39 cellular contexts compared by ENCODE assay signal in the genomic region with DNA sequence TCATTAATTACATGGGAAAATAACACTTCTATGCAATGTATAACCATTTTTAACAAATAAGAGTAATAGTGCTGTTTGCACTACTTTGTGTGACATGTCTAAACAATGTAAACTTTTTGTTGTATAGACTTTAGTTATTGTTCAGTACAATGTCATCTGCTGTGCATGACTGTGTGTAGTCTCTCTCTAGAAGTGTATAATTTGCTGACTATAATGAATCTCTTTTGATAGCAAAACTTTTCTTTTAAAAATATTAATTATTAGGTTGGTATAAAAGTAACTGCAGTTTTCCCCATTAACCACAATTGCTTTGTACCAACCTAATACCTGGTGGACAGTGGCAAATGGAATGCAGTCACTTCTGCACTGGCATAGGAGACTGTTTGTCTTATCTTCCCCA.
"Had no signal": no experiment of that assay in that cellular context is flagged by ENCODE, and none has a peak within 500 bp of the region (broad histone marks: within the 10 kb centered on the region; RNA-seq: fewer than 3 reads in every experiment).

No MANE protein-coding gene starts in this region.

- ATAC-seq: activated CD4-positive, alpha-beta T cell treated with anti-CD3 and anti-CD28 coated beads for 36 hours; activated CD4-positive, CD25-positive, alpha-beta regulatory T cell treated with anti-CD3 and anti-CD28 coated beads, Interleukin-2, amount 50 U/mL, for 24 hours; activated CD8-positive, alpha-beta memory T cell treated with anti-CD3 and anti-CD28 coated beads, Interleukin-2, amount 10 ng/mL, durations not matched to agents 7 days and 5 days; activated CD8-positive, alpha-beta T cell treated with anti-CD3 and anti-CD28 coated beads, Interleukin-2, amount 10 ng/mL, durations not matched to agents 7 days and 5 days; activated naive CD8-positive, alpha-beta T cell treated with anti-CD3 and anti-CD28 coated beads, Interleukin-2, amount 50 U/mL, for 24 hours; WTC11 had no signal

- H3K36me3 Mint-ChIP-seq: activated CD8-positive, alpha-beta memory T cell treated with anti-CD3 and anti-CD28 coated beads, Interleukin-2, amount 10 ng/mL, durations not matched to agents 7 days and 5 days; activated naive CD4-positive, alpha-beta T cell treated with anti-CD3 and anti-CD28 coated beads, Interleukin-2, amount 10 ng/mL, durations not matched to agents 7 days and 5 days; activated naive CD4-positive, alpha-beta T cell treated with anti-CD3 and anti-CD28 coated beads, Interleukin-2, amount 50 U/mL, for 24 hours; activated naive CD8-positive, alpha-beta T cell; activated naive CD8-positive, alpha-beta T cell treated with anti-CD3 and anti-CD28 coated beads, Interleukin-2, amount 10 ng/mL, durations not matched to agents 7 days and 5 days; brain; WTC11 had no signal

- H3K9me3 Mint-ChIP-seq: activated CD4-positive, alpha-beta memory T cell treated with anti-CD3 and anti-CD28 coated beads, Interleukin-2, amount 10 ng/mL, durations not matched to agents 7 days and 5 days; activated CD4-positive, alpha-beta T cell treated with anti-CD3 and anti-CD28 coated beads, Interleukin-2, amount 10 ng/mL, durations not matched to agents 7 days and 5 days; activated naive CD4-positive, alpha-beta T cell treated with anti-CD3 and anti-CD28 coated beads, Interleukin-2, amount 10 ng/mL, durations not matched to agents 7 days and 5 days; activated naive CD4-positive, alpha-beta T cell treated with anti-CD3 and anti-CD28 coated beads, Interleukin-2, amount 50 U/mL, for 24 hours; activated naive CD8-positive, alpha-beta T cell treated with anti-CD3 and anti-CD28 coated beads, Interleukin-2, amount 10 ng/mL, durations not matched to agents 7 days and 5 days; activated naive CD8-positive, alpha-beta T cell treated with anti-CD3 and anti-CD28 coated beads, Interleukin-2, amount 50 U/mL, for 24 hours; activated T-cell treated with anti-CD3 and anti-CD28 coated beads, Interleukin-2, amount 50 U/mL, for 24 hours; activated T-helper 2 cell treated with anti-CD3 and anti-CD28 coated beads, Interferon-gamma antibody, Interleukin-2, Interleukin-4, amounts not matched to agents 10 μg/mL and 5 μg/mL and 100 μg/mL, durations not matched to agents 14 hours and 24 hours and 36 hours; brain; central memory CD8-positive, alpha-beta T cell; T-helper 1 cell treated with Interleukin-12 subunit alpha and Interleukin-12 subunit beta and Interleukin-4 antibody, amounts not matched to agents 30 μg/mL and 1 μg/mL, for 36 hours; T-helper 2 cell treated with Interferon-gamma antibody and Interleukin-4, amounts not matched to agents 5 μg/mL and 100 μg/mL, for 36 hours; WTC11 had no signal

- H3K4me3 ChIP-seq: ascending aorta, cardiac muscle cell had no signal

- H3K27me3 ChIP-seq: ascending aorta, cardiac muscle cell had no signal

- H3K9me3 ChIP-seq: ascending aorta had no signal

- DNase-seq: activated CD4-positive, alpha-beta memory T cell treated with anti-CD3 and anti-CD28 coated beads, Interleukin-2, amount 10 ng/mL, durations not matched to agents 7 days and 5 days; activated CD4-positive, alpha-beta T cell treated with anti-CD3 and anti-CD28 coated beads for 1 hour; activated CD4-positive, alpha-beta T cell treated with anti-CD3 and anti-CD28 coated beads for 36 hours; activated CD4-positive, alpha-beta T cell treated with anti-CD3 and anti-CD28 coated beads for 48 hours; activated CD4-positive, alpha-beta T cell treated with anti-CD3 and anti-CD28 coated beads, Interleukin-2, amount 10 ng/mL, durations not matched to agents 7 days and 5 days; activated CD4-positive, alpha-beta T cell treated with anti-CD3 and anti-CD28 coated beads, Interleukin-2, amount 50 U/mL, for 48 hours; activated CD4-positive, CD25-positive, alpha-beta regulatory T cell; activated CD8-positive, alpha-beta memory T cell treated with anti-CD3 and anti-CD28 coated beads for 24 hours; activated CD8-positive, alpha-beta memory T cell treated with anti-CD3 and anti-CD28 coated beads, Interleukin-2, amount 10 ng/mL, durations not matched to agents 7 days and 5 days; activated CD8-positive, alpha-beta memory T cell treated with anti-CD3 and anti-CD28 coated beads, Interleukin-2, amount 50 U/mL, for 48 hours; activated CD8-positive, alpha-beta T cell treated with anti-CD3 and anti-CD28 coated beads, Interleukin-2, amount 10 ng/mL, durations not matched to agents 7 days and 5 days; activated effector memory CD4-positive, alpha-beta T cell treated with Interleukin-2 at 50 U/mL for 16 hours; activated gamma-delta T cell; activated naive CD4-positive, alpha-beta T cell treated with anti-CD3 and anti-CD28 coated beads, Interleukin-2, amount 10 ng/mL, durations not matched to agents 7 days and 5 days; activated naive CD4-positive, alpha-beta T cell treated with Interleukin-2 at 50 U/mL for 16 hours; activated naive CD8-positive, alpha-beta T cell treated with anti-CD3 and anti-CD28 coated beads, Interleukin-2, amount 10 ng/mL, durations not matched to agents 7 days and 5 days; activated naive CD8-positive, alpha-beta T cell treated with anti-CD3 and anti-CD28 coated beads, Interleukin-2, amount 50 U/mL, for 24 hours; activated T-cell treated with anti-CD3 and anti-CD28 coated beads, Interleukin-2, amount 50 U/mL, for 24 hours; activated T-cell treated with anti-CD3 and anti-CD28 coated beads, Interleukin-2, amount 50 U/mL, for 48 hours; amygdala; anterior cingulate cortex; caudate nucleus; T-helper 1 cell; T-helper 2 cell; T-helper 9 cell; WERI-Rb-1 had no signal

- FAIRE-seq: bronchial epithelial cell, TTC549 had no signal

- H3K27me3 Mint-ChIP-seq: activated CD4-positive, alpha-beta memory T cell treated with anti-CD3 and anti-CD28 coated beads, Interleukin-2, amount 10 ng/mL, durations not matched to agents 7 days and 5 days; activated CD4-positive, alpha-beta T cell treated with anti-CD3 and anti-CD28 coated beads for 36 hours; activated CD8-positive, alpha-beta memory T cell treated with anti-CD3 and anti-CD28 coated beads, Interleukin-2, amount 10 ng/mL, durations not matched to agents 7 days and 5 days; activated naive CD4-positive, alpha-beta T cell treated with anti-CD3 and anti-CD28 coated beads, Interleukin-2, amount 10 ng/mL, durations not matched to agents 7 days and 5 days; activated naive CD4-positive, alpha-beta T cell treated with anti-CD3 and anti-CD28 coated beads, Interleukin-2, amount 50 U/mL, for 24 hours; activated naive CD8-positive, alpha-beta T cell; activated naive CD8-positive, alpha-beta T cell treated with anti-CD3 and anti-CD28 coated beads, Interleukin-2, amount 50 U/mL, for 24 hours; activated T-cell treated with anti-CD3 and anti-CD28 coated beads, Interleukin-2, amount 50 U/mL, for 24 hours; brain; central memory CD8-positive, alpha-beta T cell had no signal

- H3K4me3 Mint-ChIP-seq: activated CD4-positive, alpha-beta memory T cell treated with anti-CD3 and anti-CD28 coated beads, Interleukin-2, amount 10 ng/mL, durations not matched to agents 7 days and 5 days; activated CD4-positive, alpha-beta T cell treated with anti-CD3 and anti-CD28 coated beads for 36 hours; activated CD4-positive, alpha-beta T cell treated with anti-CD3 and anti-CD28 coated beads, Interleukin-2, amount 10 ng/mL, durations not matched to agents 7 days and 5 days; activated CD8-positive, alpha-beta memory T cell treated with anti-CD3 and anti-CD28 coated beads, Interleukin-2, amount 10 ng/mL, durations not matched to agents 7 days and 5 days; activated CD8-positive, alpha-beta T cell treated with anti-CD3 and anti-CD28 coated beads, Interleukin-2, amount 10 ng/mL, durations not matched to agents 7 days and 5 days; activated naive CD4-positive, alpha-beta T cell treated with anti-CD3 and anti-CD28 coated beads, Interleukin-2, amount 10 ng/mL, durations not matched to agents 7 days and 5 days; activated naive CD4-positive, alpha-beta T cell treated with anti-CD3 and anti-CD28 coated beads, Interleukin-2, amount 50 U/mL, for 24 hours; activated naive CD8-positive, alpha-beta T cell; activated naive CD8-positive, alpha-beta T cell treated with anti-CD3 and anti-CD28 coated beads, Interleukin-2, amount 10 ng/mL, durations not matched to agents 7 days and 5 days; activated naive CD8-positive, alpha-beta T cell treated with anti-CD3 and anti-CD28 coated beads, Interleukin-2, amount 50 U/mL, for 24 hours; activated T-cell treated with anti-CD3 and anti-CD28 coated beads, Interleukin-2, amount 50 U/mL, for 24 hours; brain; central memory CD8-positive, alpha-beta T cell; T-helper 1 cell treated with Interleukin-12 subunit alpha and Interleukin-12 subunit beta and Interleukin-4 antibody, amounts not matched to agents 30 μg/mL and 1 μg/mL, for 36 hours; T-helper 2 cell treated with Interferon-gamma antibody and Interleukin-4, amounts not matched to agents 5 μg/mL and 100 μg/mL, for 36 hours; WTC11 had no signal

- H3K27ac Mint-ChIP-seq: activated CD4-positive, alpha-beta memory T cell treated with anti-CD3 and anti-CD28 coated beads, Interleukin-2, amount 10 ng/mL, durations not matched to agents 7 days and 5 days; activated CD4-positive, alpha-beta T cell treated with anti-CD3 and anti-CD28 coated beads for 36 hours; activated CD4-positive, alpha-beta T cell treated with anti-CD3 and anti-CD28 coated beads, Interleukin-2, amount 10 ng/mL, durations not matched to agents 7 days and 5 days; activated CD8-positive, alpha-beta memory T cell treated with anti-CD3 and anti-CD28 coated beads, Interleukin-2, amount 10 ng/mL, durations not matched to agents 7 days and 5 days; activated CD8-positive, alpha-beta T cell treated with anti-CD3 and anti-CD28 coated beads, Interleukin-2, amount 10 ng/mL, durations not matched to agents 7 days and 5 days; activated naive CD4-positive, alpha-beta T cell treated with anti-CD3 and anti-CD28 coated beads, Interleukin-2, amount 10 ng/mL, durations not matched to agents 7 days and 5 days; activated naive CD4-positive, alpha-beta T cell treated with anti-CD3 and anti-CD28 coated beads, Interleukin-2, amount 50 U/mL, for 24 hours; activated naive CD8-positive, alpha-beta T cell; activated naive CD8-positive, alpha-beta T cell treated with anti-CD3 and anti-CD28 coated beads, Interleukin-2, amount 10 ng/mL, durations not matched to agents 7 days and 5 days; activated naive CD8-positive, alpha-beta T cell treated with anti-CD3 and anti-CD28 coated beads, Interleukin-2, amount 50 U/mL, for 24 hours; activated T-cell treated with anti-CD3 and anti-CD28 coated beads, Interleukin-2, amount 50 U/mL, for 24 hours; activated T-helper 2 cell treated with anti-CD3 and anti-CD28 coated beads, Interferon-gamma antibody, Interleukin-2, Interleukin-4, amounts not matched to agents 10 μg/mL and 5 μg/mL and 100 μg/mL, durations not matched to agents 14 hours and 24 hours and 36 hours; brain; T-helper 1 cell treated with Interleukin-12 subunit alpha and Interleukin-12 subunit beta and Interleukin-4 antibody, amounts not matched to agents 30 μg/mL and 1 μg/mL, for 36 hours; T-helper 2 cell treated with Interferon-gamma antibody and Interleukin-4, amounts not matched to agents 5 μg/mL and 100 μg/mL, for 36 hours; WTC11 had no signal

- H3K27ac ChIP-seq: ascending aorta, cardiac muscle cell, WERI-Rb-1 had no signal

- H3K36me3 ChIP-seq: ascending aorta, cardiac muscle cell, WERI-Rb-1 had no signal

- H3K4me1 ChIP-seq: ascending aorta had no signal
